ENCODE assay signal across 8 cellular contexts in genomic region chr17:28720247-28720996, GRCh38. TPM values are rescaled to one million over a fixed set of nuclear protein-coding genes. Genes with fewer than 3 reads are reported as not detected.
DNase-seq lines count a peak whose midpoint lies in the region; ATAC-seq, FAIRE-seq and TF ChIP-seq lines count a peak whose summit lies in the region.

No MANE protein-coding gene starts in this region.

- TF ChIP-seq CTCF in keratinocyte (optimal IDR thresholded peaks at IDR 0.05 in 1 of 3, IDR thresholded peaks at IDR 0.05 in 1 of 3, conservative IDR thresholded peaks at IDR 0.05 in 1 of 3; ENCODE audit: extremely low read depth in 1 of 3, insufficient read depth in 2 of 3, low read length in 3 of 3): peak in 1 of 3 experiments; percentile 37

- peaks cover 38% of the 10 kb centered on the region for H3K36me3 Mint-ChIP-seq in activated naive CD4-positive, alpha-beta T cell treated with anti-CD3 and anti-CD28 coated beads, Interleukin-2, amount 50 U/mL, for 24 hours
- peaks cover 58% of the 10 kb centered on the region for H3K36me3 Mint-ChIP-seq in stimulated activated naive CD8-positive, alpha-beta T cell treated with anti-CD3 and anti-CD28 coated beads, Interleukin-15, Interleukin-2, amounts not matched to agents 100 ng/mL and 50 ng/mL, for 24 hours (ENCODE audit: low read depth)

- DNase-seq in AG20443 (ENCODE audit: low spot score) (peak; percentile 3), keratinocyte (ENCODE audit: low read depth, low spot score) (no peak), Kasumi-1 (lab: John Stamatoyannopoulos, UW) (no peak), NCI-H128 (lab: John Stamatoyannopoulos, UW; ENCODE audit: unreplicated experiment) (no peak)

- H3K79me2 ChIP-seq in keratinocyte (ENCODE audit: control insufficient read depth, insufficient read depth, low read length): peaks cover 60% of the 10 kb centered on the region

- H3K27me3 ChIP-seq in HUES48 (ENCODE audit: control insufficient read depth, insufficient read depth, low read length) (no peaks in the 10 kb centered on the region), keratinocyte (ENCODE audit: control insufficient read depth, extremely low read depth, insufficient read depth, low read length) (no peaks in the 10 kb centered on the region)

- H3K9ac ChIP-seq in HUES48 (ENCODE audit: low read depth, low read length) (peak overlapping the region; percentile 94), keratinocyte (ENCODE audit: control insufficient read depth, extremely low read depth, insufficient read depth, low read length) (peak overlapping the region; percentile 95)

- FAIRE-seq in keratinocyte (lab: Jason Lieb, UNC): no peak

- no peak overlapping the region for H2AFZ ChIP-seq in keratinocyte (ENCODE audit: control insufficient read depth, low read length)

- H4K20me1 ChIP-seq in keratinocyte (ENCODE audit: control insufficient read depth, extremely low read depth, insufficient read depth, low read length): peaks cover 32% of the 10 kb centered on the region

- peaks cover 31% of the 10 kb centered on the region for H3K4me1 ChIP-seq in HUES48 (ENCODE audit: control insufficient read depth, insufficient read depth, low read length)
- H3K4me1 ChIP-seq in keratinocyte (ENCODE audit: control insufficient read depth, extremely low read depth, insufficient read depth, low read length): peaks cover 58% of the 10 kb centered on the region

- H3K9me1 ChIP-seq in keratinocyte (ENCODE audit: control insufficient read depth, extremely low read depth, insufficient read depth, low read length): peaks cover 3% of the 10 kb centered on the region

- ATAC-seq in GM21381 (IDR thresholded peaks at IDR 0.05; ENCODE audit: unreplicated experiment): no peak

- peaks cover 45% of the 10 kb centered on the region for H3K4me1 Mint-ChIP-seq in activated naive CD4-positive, alpha-beta T cell treated with anti-CD3 and anti-CD28 coated beads, Interleukin-2, amount 50 U/mL, for 24 hours
- peaks cover 69% of the 10 kb centered on the region for H3K4me1 Mint-ChIP-seq in stimulated activated naive CD8-positive, alpha-beta T cell treated with anti-CD3 and anti-CD28 coated beads, Interleukin-15, Interleukin-2, amounts not matched to agents 100 ng/mL and 50 ng/mL, for 24 hours (ENCODE audit: low read depth)

- H3K27ac ChIP-seq in HUES48 (ENCODE audit: low read depth, low read length) (peak overlapping the region; percentile 98), keratinocyte (ENCODE audit: control insufficient read depth, insufficient read depth, low read length) (peak overlapping the region; percentile 89)

- peaks cover 5% of the 10 kb centered on the region for H3K27me3 Mint-ChIP-seq in activated naive CD4-positive, alpha-beta T cell treated with anti-CD3 and anti-CD28 coated beads, Interleukin-2, amount 50 U/mL, for 24 hours
- H3K27me3 Mint-ChIP-seq in stimulated activated naive CD8-positive, alpha-beta T cell treated with anti-CD3 and anti-CD28 coated beads, Interleukin-15, Interleukin-2, amounts not matched to agents 100 ng/mL and 50 ng/mL, for 24 hours: peaks cover 12% of the 10 kb centered on the region

- H3K4me2 ChIP-seq in keratinocyte (ENCODE audit: control insufficient read depth, extremely low read depth, insufficient read depth, low read depth, low read length): peak overlapping the region; percentile 98

- H3K36me3 ChIP-seq in HUES48 (ENCODE audit: control insufficient read depth, insufficient read depth, low read length) (peaks cover 53% of the 10 kb centered on the region), keratinocyte (ENCODE audit: control insufficient read depth in 2 of 2, extremely low read depth in 1 of 2, insufficient read depth in 2 of 2, low read length in 2 of 2) (peaks cover 24 to 48% of the 10 kb centered on the region in 2 experiments)

- H3K4me3 ChIP-seq in HUES48 (ENCODE audit: low read depth, low read length) (peak overlapping the region; percentile 85), keratinocyte (ENCODE audit: control insufficient read depth in 2 of 3, extremely low read depth in 1 of 3, insufficient read depth in 2 of 3, low read depth in 1 of 3, low read length in 3 of 3) (peak overlapping the region; percentile 87 to 99 (median 97))

- H3K9me3 ChIP-seq in HUES48 (ENCODE audit: control insufficient read depth, insufficient read depth, low read length) (no peaks in the 10 kb centered on the region), keratinocyte (ENCODE audit: control insufficient read depth, low read depth, low read length) (no peaks in the 10 kb centered on the region)

- H3K9me3 Mint-ChIP-seq in activated naive CD4-positive, alpha-beta T cell treated with anti-CD3 and anti-CD28 coated beads, Interleukin-2, amount 50 U/mL, for 24 hours: no peaks in the 10 kb centered on the region
- H3K9me3 Mint-ChIP-seq in stimulated activated naive CD8-positive, alpha-beta T cell treated with anti-CD3 and anti-CD28 coated beads, Interleukin-15, Interleukin-2, amounts not matched to agents 100 ng/mL and 50 ng/mL, for 24 hours: no peaks in the 10 kb centered on the region

- dilution Hi-C loops in keratinocyte (cut with MboI; ENCODE audit: extremely low pct_ligation_motif_present, low sequenced_read_pairs): no loop called here

- peak overlapping the region; percentile 100 for H3K4me3 Mint-ChIP-seq in activated naive CD4-positive, alpha-beta T cell treated with anti-CD3 and anti-CD28 coated beads, Interleukin-2, amount 50 U/mL, for 24 hours
- peak overlapping the region; percentile 99 for H3K4me3 Mint-ChIP-seq in stimulated activated naive CD8-positive, alpha-beta T cell treated with anti-CD3 and anti-CD28 coated beads, Interleukin-15, Interleukin-2, amounts not matched to agents 100 ng/mL and 50 ng/mL, for 24 hours

- H3K27ac Mint-ChIP-seq in activated naive CD4-positive, alpha-beta T cell treated with anti-CD3 and anti-CD28 coated beads, Interleukin-2, amount 50 U/mL, for 24 hours: peak overlapping the region; percentile 100
- H3K27ac Mint-ChIP-seq in stimulated activated naive CD8-positive, alpha-beta T cell treated with anti-CD3 and anti-CD28 coated beads, Interleukin-15, Interleukin-2, amounts not matched to agents 100 ng/mL and 50 ng/mL, for 24 hours: peak overlapping the region; percentile 100

RNA-seq across cellular contexts. Expression of gene RPL23A, which starts 0.6 kb away (rescaled TPM):
- 976 to 1,971 TPM (median 1,096 TPM) in 3 replicates for polyA plus RNA-seq in keratinocyte
- 1,360 TPM for polyA plus RNA-seq in keratinocyte (2011; ENCODE audit: low read depth)
- 1,303 and 1,911 TPM in 2 replicates for polyA plus RNA-seq in keratinocyte (2011; cell fraction: cytosol; rRNA removed)
- 362 and 498 TPM in 2 replicates for polyA plus RNA-seq in keratinocyte (2011; cell fraction: nucleus; rRNA removed)
- polyA plus RNA-seq in keratinocyte (2012; ENCODE audit: low replicate concordance): 1,164 and 2,033 TPM in 2 replicates
- 118 to 1,597 TPM (median 833 TPM) in 3 replicates for polyA minus RNA-seq in keratinocyte
- polyA minus RNA-seq in keratinocyte (2011; cell fraction: cytosol; rRNA and poly(A)+ RNA removed): 861 TPM
- 131 and 202 TPM in 2 replicates for polyA minus RNA-seq in keratinocyte (2011; cell fraction: nucleus; rRNA and poly(A)+ RNA removed)

RNA-seq across cellular contexts. Expression of gene RAB34, which starts 2.8 kb away (rescaled TPM):
- 115 to 180 TPM (median 134 TPM) in 3 replicates for polyA plus RNA-seq in keratinocyte
- polyA plus RNA-seq in keratinocyte (2011; ENCODE audit: low read depth): 26.8 TPM
- polyA plus RNA-seq in keratinocyte (2011; cell fraction: cytosol; rRNA removed): 119 and 128 TPM in 2 replicates
- 105 TPM in 2 replicates for polyA plus RNA-seq in keratinocyte (2011; cell fraction: nucleus; rRNA removed)
- polyA plus RNA-seq in keratinocyte (2012; ENCODE audit: low replicate concordance): 41.3 and 114 TPM in 2 replicates
- 125 to 177 TPM (median 135 TPM) in 3 replicates for polyA minus RNA-seq in keratinocyte
- 104 TPM for polyA minus RNA-seq in keratinocyte (2011; cell fraction: cytosol; rRNA and poly(A)+ RNA removed)
- 23.2 and 26.4 TPM in 2 replicates for polyA minus RNA-seq in keratinocyte (2011; cell fraction: nucleus; rRNA and poly(A)+ RNA removed)

RNA-seq across cellular contexts. Expression of gene TLCD1, which starts 5.6 kb away (rescaled TPM):
- polyA plus RNA-seq in keratinocyte: 12.0 to 14.7 TPM (median 14.0 TPM) in 3 replicates
- 1.1 TPM for polyA plus RNA-seq in keratinocyte (2011; ENCODE audit: low read depth)
- 11.8 and 15.0 TPM in 2 replicates for polyA plus RNA-seq in keratinocyte (2011; cell fraction: cytosol; rRNA removed)
- polyA plus RNA-seq in keratinocyte (2011; cell fraction: nucleus; rRNA removed): 9.3 and 9.5 TPM in 2 replicates
- polyA plus RNA-seq in keratinocyte (2012; ENCODE audit: low replicate concordance): 12.2 and 12.6 TPM in 2 replicates
- polyA minus RNA-seq in keratinocyte: 12.0 to 13.8 TPM (median 13.1 TPM) in 3 replicates
- polyA minus RNA-seq in keratinocyte (2011; cell fraction: cytosol; rRNA and poly(A)+ RNA removed): 8.8 TPM
- polyA minus RNA-seq in keratinocyte (2011; cell fraction: nucleus; rRNA and poly(A)+ RNA removed): 3.4 and 8.8 TPM in 2 replicates

RNA-seq across cellular contexts. Expression of gene NEK8, which starts 8.2 kb away (rescaled TPM):
- polyA plus RNA-seq in keratinocyte: 4.1 to 6.2 TPM (median 4.3 TPM) in 3 replicates
- 0.17 TPM for polyA plus RNA-seq in keratinocyte (2011; ENCODE audit: low read depth)
- 2.1 and 3.0 TPM in 2 replicates for polyA plus RNA-seq in keratinocyte (2011; cell fraction: cytosol; rRNA removed)
- 12.1 and 12.5 TPM in 2 replicates for polyA plus RNA-seq in keratinocyte (2011; cell fraction: nucleus; rRNA removed)
- 0.80 and 2.6 TPM in 2 replicates for polyA plus RNA-seq in keratinocyte (2012; ENCODE audit: low replicate concordance)
- 7.7 to 9.8 TPM (median 9.6 TPM) in 3 replicates for polyA minus RNA-seq in keratinocyte
- polyA minus RNA-seq in keratinocyte (2011; cell fraction: cytosol; rRNA and poly(A)+ RNA removed): 2.3 TPM
- 3.7 and 5.8 TPM in 2 replicates for polyA minus RNA-seq in keratinocyte (2011; cell fraction: nucleus; rRNA and poly(A)+ RNA removed)

RNA-seq across cellular contexts. Expression of gene PROCA1, which starts 8.7 kb away (rescaled TPM):
- 0.33 to 0.62 TPM (median 0.39 TPM) in 3 replicates for polyA plus RNA-seq in keratinocyte
- polyA plus RNA-seq in keratinocyte (2011; ENCODE audit: low read depth): 0.72 TPM
- 0.06 and 0.11 TPM in 2 replicates for polyA plus RNA-seq in keratinocyte (2011; cell fraction: cytosol; rRNA removed)
- polyA plus RNA-seq in keratinocyte (2011; cell fraction: nucleus; rRNA removed): 1.3 TPM in 2 replicates
- polyA plus RNA-seq in keratinocyte (2012; ENCODE audit: low replicate concordance): 0.20 and 0.52 TPM in 2 replicates
- 0.23 to 0.38 TPM in 2 of 3 replicates, not detected in the other for polyA minus RNA-seq in keratinocyte
- not detected for polyA minus RNA-seq in keratinocyte (2011; cell fraction: cytosol; rRNA and poly(A)+ RNA removed)
- not detected in 2 replicates for polyA minus RNA-seq in keratinocyte (2011; cell fraction: nucleus; rRNA and poly(A)+ RNA removed)
